Comparison of ENCODE assay signal across 8 cellular contexts in the genomic region with DNA sequence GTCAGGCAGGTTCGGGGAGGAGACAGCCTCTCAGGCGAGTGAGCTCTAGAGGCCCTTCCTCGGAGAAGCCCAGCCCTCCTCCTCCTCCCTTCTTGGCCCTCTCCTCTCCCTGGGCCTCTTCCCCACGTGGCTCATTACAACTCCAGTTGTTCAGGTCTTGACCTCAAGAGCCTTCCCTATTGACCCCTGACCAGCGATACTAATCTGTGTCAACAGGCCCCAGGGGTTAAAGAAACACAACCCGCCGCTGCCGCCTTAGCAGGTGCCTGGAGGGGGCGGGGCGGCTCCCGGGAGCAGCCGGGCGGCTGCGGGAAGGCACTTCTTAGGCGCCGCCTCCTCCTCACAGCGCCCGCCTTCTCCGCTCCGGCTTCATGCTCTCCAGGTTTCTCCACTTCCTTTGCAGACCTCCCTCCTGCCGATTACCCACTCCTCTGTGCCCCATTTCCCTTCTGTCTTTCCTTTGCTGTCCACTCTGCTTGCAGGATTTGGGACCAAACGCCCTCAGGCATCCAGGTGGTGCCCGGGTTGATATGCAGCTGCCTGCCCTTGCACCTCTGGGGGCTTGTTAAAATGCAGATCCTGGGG. TPM values are rescaled to one million over a fixed set of nuclear protein-coding genes. Genes with fewer than 3 reads are reported as not detected.
DNase-seq lines count a peak whose midpoint lies in the region; ATAC-seq, FAIRE-seq and TF ChIP-seq lines count a peak whose summit lies in the region.

No MANE protein-coding gene starts in this region.

- CTCF ChIA-PET in activated CD4-positive, alpha-beta memory T cell treated with anti-CD3 and anti-CD28 coated beads for 36 hours (lab: Charles Lee) = interaction anchor here (1.0 to 1.8 kb wide), 3 partner anchors 9 to 86 kb away, joined by 3 to 10 read pairs (median 5); no protein-coding TSS in a partner anchor
- CTCF ChIA-PET in activated CD4-positive, alpha-beta memory T cell treated with anti-CD3 and anti-CD28 coated beads, Interleukin-2, amount 10 ng/mL, durations not matched to agents 7 days and 5 days (lab: Charles Lee) = interaction anchor here (1.0 to 3.2 kb wide), 3 partner anchors 10 to 86 kb away, joined by 3 to 15 read pairs (median 4); no protein-coding TSS in a partner anchor

- no peak for ATAC-seq in GM18511 (IDR thresholded peaks at IDR 0.05; ENCODE audit: unreplicated experiment)
- no peak for ATAC-seq in HG03442 (IDR thresholded peaks at IDR 0.05; ENCODE audit: unreplicated experiment)

- FAIRE-seq in urothelium cell line (lab: Jason Lieb, UNC) = no peak

- H3K9me3 Mint-ChIP-seq in activated CD4-positive, alpha-beta memory T cell treated with anti-CD3 and anti-CD28 coated beads for 36 hours = no peaks in the 10 kb centered on the region
- H3K9me3 Mint-ChIP-seq in activated CD4-positive, alpha-beta memory T cell treated with anti-CD3 and anti-CD28 coated beads, Interleukin-2, amount 10 ng/mL, durations not matched to agents 7 days and 5 days = no peaks in the 10 kb centered on the region
- H3K9me3 Mint-ChIP-seq in mesothelial cell of epicardium = no peaks in the 10 kb centered on the region

- no peaks in the 10 kb centered on the region for H3K36me3 Mint-ChIP-seq in activated CD4-positive, alpha-beta memory T cell treated with anti-CD3 and anti-CD28 coated beads for 36 hours
- no peaks in the 10 kb centered on the region for H3K36me3 Mint-ChIP-seq in activated CD4-positive, alpha-beta memory T cell treated with anti-CD3 and anti-CD28 coated beads, Interleukin-2, amount 10 ng/mL, durations not matched to agents 7 days and 5 days (ENCODE audit: low read depth)
- H3K36me3 Mint-ChIP-seq in mesothelial cell of epicardium = peaks cover 4% of the 10 kb centered on the region

- peaks cover 3% of the 10 kb centered on the region for H3K4me1 Mint-ChIP-seq in activated CD4-positive, alpha-beta memory T cell treated with anti-CD3 and anti-CD28 coated beads for 36 hours (ENCODE audit: low read depth)
- H3K4me1 Mint-ChIP-seq in activated CD4-positive, alpha-beta memory T cell treated with anti-CD3 and anti-CD28 coated beads, Interleukin-2, amount 10 ng/mL, durations not matched to agents 7 days and 5 days = peaks cover 2% of the 10 kb centered on the region
- H3K4me1 Mint-ChIP-seq in mesothelial cell of epicardium = peaks cover 68% of the 10 kb centered on the region

- TF ChIP-seq CTCF in mesothelial cell of epicardium (IDR thresholded peaks at IDR 0.05; ENCODE audit: unreplicated experiment) = no peak

- intact Hi-C loops in activated CD4-positive, alpha-beta memory T cell treated with anti-CD3 and anti-CD28 coated beads for 36 hours (cut with micrococcal nuclease) = no loop called here

- H3K27ac Mint-ChIP-seq in activated CD4-positive, alpha-beta memory T cell treated with anti-CD3 and anti-CD28 coated beads for 36 hours = no peak overlapping the region
- no peak overlapping the region for H3K27ac Mint-ChIP-seq in activated CD4-positive, alpha-beta memory T cell treated with anti-CD3 and anti-CD28 coated beads, Interleukin-2, amount 10 ng/mL, durations not matched to agents 7 days and 5 days
- peak overlapping the region; percentile 100 for H3K27ac Mint-ChIP-seq in mesothelial cell of epicardium

- H3K4me3 Mint-ChIP-seq in activated CD4-positive, alpha-beta memory T cell treated with anti-CD3 and anti-CD28 coated beads for 36 hours = peak overlapping the region; percentile 28
- H3K4me3 Mint-ChIP-seq in activated CD4-positive, alpha-beta memory T cell treated with anti-CD3 and anti-CD28 coated beads, Interleukin-2, amount 10 ng/mL, durations not matched to agents 7 days and 5 days = no peak overlapping the region
- H3K4me3 Mint-ChIP-seq in mesothelial cell of epicardium = peak overlapping the region; percentile 55

- peaks cover 7% of the 10 kb centered on the region for H3K27me3 Mint-ChIP-seq in activated CD4-positive, alpha-beta memory T cell treated with anti-CD3 and anti-CD28 coated beads for 36 hours
- H3K27me3 Mint-ChIP-seq in activated CD4-positive, alpha-beta memory T cell treated with anti-CD3 and anti-CD28 coated beads, Interleukin-2, amount 10 ng/mL, durations not matched to agents 7 days and 5 days = peaks cover 25% of the 10 kb centered on the region
- peaks cover 17% of the 10 kb centered on the region for H3K27me3 Mint-ChIP-seq in mesothelial cell of epicardium (ENCODE audit: low read depth)

- POLR2A ChIA-PET in activated CD4-positive, alpha-beta memory T cell treated with anti-CD3 and anti-CD28 coated beads for 36 hours (lab: Charles Lee) = no interaction called here
- POLR2A ChIA-PET in activated CD4-positive, alpha-beta memory T cell treated with anti-CD3 and anti-CD28 coated beads, Interleukin-2, amount 10 ng/mL, durations not matched to agents 7 days and 5 days (lab: Charles Lee) = no interaction called here

- peak; percentile 45 for DNase-seq in activated CD4-positive, alpha-beta memory T cell treated with anti-CD3 and anti-CD28 coated beads for 36 hours
- DNase-seq in activated CD4-positive, alpha-beta memory T cell treated with anti-CD3 and anti-CD28 coated beads, Interleukin-2, amount 10 ng/mL, durations not matched to agents 7 days and 5 days = no peak
- peak; percentile 13 for DNase-seq in NCI-H748 treated with DMSO at 0.1 percent for 48 hours (lab: John Stamatoyannopoulos, UW)
- DNase-seq in cerebellum (ENCODE audit: low spot score) = peak; percentile 72
- peak; percentile 67 to 81 for DNase-seq in mesothelial cell of epicardium (ENCODE audit: low spot score in 2 of 2, unreplicated experiment in 2 of 2)
- peak; percentile 67 for DNase-seq in urothelium cell line (ENCODE audit: low spot score)

RNA-seq across cellular contexts. Expression of a gene that starts 51.0 kb away (rescaled TPM):
- total RNA-seq in activated CD4-positive, alpha-beta memory T cell treated with anti-CD3 and anti-CD28 coated beads for 36 hours = 1 to 10 TPM; 5.0 to 5.6 TPM
- 1 to 10 TPM; 5.7 to 6.2 TPM for total RNA-seq in activated CD4-positive, alpha-beta memory T cell treated with anti-CD3 and anti-CD28 coated beads, Interleukin-2, amount 10 ng/mL, durations not matched to agents 7 days and 5 days
- 3.1 TPM for total RNA-seq in cerebellum
- 3.4 to 4.0 TPM (median 3.8 TPM) in 3 replicates for total RNA-seq in mesothelial cell of epicardium

RNA-seq across cellular contexts. Expression of a gene that starts 56.4 kb away (rescaled TPM):
- total RNA-seq in activated CD4-positive, alpha-beta memory T cell treated with anti-CD3 and anti-CD28 coated beads for 36 hours = 1 to 10 TPM; 1.6 to 2.0 TPM
- total RNA-seq in activated CD4-positive, alpha-beta memory T cell treated with anti-CD3 and anti-CD28 coated beads, Interleukin-2, amount 10 ng/mL, durations not matched to agents 7 days and 5 days = under 1 TPM in 1 of 2 experiments, not detected in 1; 0.05 TPM
- total RNA-seq in cerebellum = 62.8 TPM
- total RNA-seq in mesothelial cell of epicardium = 52.4 to 55.5 TPM (median 53.8 TPM) in 3 replicates

Comparison
In these comparisons a context has a peak if more than half of its experiments do, and no peak if none do; other contexts are left out.
1. RNA of a gene that starts 56.4 kb away (total RNA-seq): 62.8 TPM in cerebellum (single experiment) and 52.4 to 55.5 TPM in mesothelial cell of epicardium; 1.6 to 2.0 TPM in activated CD4-positive, alpha-beta memory T cell treated with anti-CD3 and anti-CD28 coated beads for 36 hours and 0.05 TPM in activated CD4-positive, alpha-beta memory T cell treated with anti-CD3 and anti-CD28 coated beads, Interleukin-2, amount 10 ng/mL, durations not matched to agents 7 days and 5 days; every median in the first group is over 10 times any median in the second.